In genomic region chr3:170357176-170357919, GRCh38 we compare ENCODE assay signal across 8 cellular contexts. TPM values are rescaled to one million over a fixed set of nuclear protein-coding genes. Genes with fewer than 3 reads are reported as not detected.
DNase-seq lines count a peak whose midpoint lies in the region; ATAC-seq and TF ChIP-seq lines count a peak whose summit lies in the region.

A gene with protein sequence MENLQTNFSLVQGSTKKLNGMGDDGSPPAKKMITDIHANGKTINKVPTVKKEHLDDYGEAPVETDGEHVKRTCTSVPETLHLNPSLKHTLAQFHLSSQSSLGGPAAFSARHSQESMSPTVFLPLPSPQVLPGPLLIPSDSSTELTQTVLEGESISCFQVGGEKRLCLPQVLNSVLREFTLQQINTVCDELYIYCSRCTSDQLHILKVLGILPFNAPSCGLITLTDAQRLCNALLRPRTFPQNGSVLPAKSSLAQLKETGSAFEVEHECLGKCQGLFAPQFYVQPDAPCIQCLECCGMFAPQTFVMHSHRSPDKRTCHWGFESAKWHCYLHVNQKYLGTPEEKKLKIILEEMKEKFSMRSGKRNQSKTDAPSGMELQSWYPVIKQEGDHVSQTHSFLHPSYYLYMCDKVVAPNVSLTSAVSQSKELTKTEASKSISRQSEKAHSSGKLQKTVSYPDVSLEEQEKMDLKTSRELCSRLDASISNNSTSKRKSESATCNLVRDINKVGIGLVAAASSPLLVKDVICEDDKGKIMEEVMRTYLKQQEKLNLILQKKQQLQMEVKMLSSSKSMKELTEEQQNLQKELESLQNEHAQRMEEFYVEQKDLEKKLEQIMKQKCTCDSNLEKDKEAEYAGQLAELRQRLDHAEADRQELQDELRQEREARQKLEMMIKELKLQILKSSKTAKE (plus strand): TSS chr3:170357715. CDS start chr3:170360332, 2,617 bp downstream.

- peak; percentile 61 for ATAC-seq in GM18505 (IDR thresholded peaks at IDR 0.05; ENCODE audit: unreplicated experiment)
- peak; percentile 59 for ATAC-seq in HG02970 (IDR thresholded peaks at IDR 0.05; ENCODE audit: low FRiP score, unreplicated experiment)

- TF ChIP-seq POLR2A in GM18505 (IDR thresholded peaks at IDR 0.05; ENCODE audit: borderline replicate concordance, extremely low read depth, insufficient read depth, insufficient read length) (peak; percentile 61), uterus (IDR thresholded peaks at IDR 0.05) (peak; percentile 68 to 89)

- H3K4me3 ChIP-seq in right atrium auricular region: peak within 1 kb of the TSS; percentile 92 to 99
- peak within 1 kb of the TSS; percentile 78 to 93 for H3K4me3 ChIP-seq in uterus

- H3K36me3 ChIP-seq in right atrium auricular region (peaks cover 7% of the 10 kb centered on the region), uterus (no peaks in the 10 kb centered on the region)

- TF ChIP-seq CTCF in right atrium auricular region (IDR thresholded peaks at IDR 0.05) (no peak), uterus (IDR thresholded peaks at IDR 0.05) (peak in 2 of 4 experiments; percentile 18 to 36)

- intact Hi-C loops in T-helper 2 cell treated with Interferon-gamma antibody and Interleukin-4, amounts not matched to agents 100 ng/mL and 5 ng/mL, for 36 hours (cut with micrococcal nuclease): loop anchor here (1.0 to 10.0 kb wide), 12 partner anchors 80 to 1749 kb away; partner anchors contain the start of genes EIF5A2, LRRC34, LRRIQ4 and MYNN
- intact Hi-C loops in uterus (cut with DNase I; ENCODE audit: low total_unique reads): loop anchor here (5.0 kb wide), 1 partner anchor 60 kb away; the partner anchor contains the start of gene CLDN11

- H3K27me3 ChIP-seq in right atrium auricular region (no peaks in the 10 kb centered on the region), uterus (no peaks in the 10 kb centered on the region)

- H3K9me3 ChIP-seq in right atrium auricular region (no peaks in the 10 kb centered on the region), uterus (no peaks in the 10 kb centered on the region)

- H3K27ac ChIP-seq in right atrium auricular region (peak within 1 kb of the TSS; percentile 99 to 100), uterus (peak within 1 kb of the TSS; percentile 95 to 98)

- DNase-seq in NCI-H187 treated with DMSO at 0.1 percent for 48 hours (lab: John Stamatoyannopoulos, UW) (peak; percentile 39), anterior cingulate cortex (lab: John Stamatoyannopoulos, UW) (peak; percentile 43 to 99 (median 90)), right atrium auricular region (ENCODE audit: low spot score) (peak; percentile 98), putamen (ENCODE audit: low spot score) (peak; percentile 96), uterus (peak; percentile 96 to 98)

- H3K4me1 ChIP-seq in right atrium auricular region (peaks cover 0 to 40% of the 10 kb centered on the region in 2 donors), uterus (peaks cover 3 to 4% of the 10 kb centered on the region in 2 donors)

RNA-seq across cellular contexts. Expression of the gene that starts here (rescaled TPM):
- total RNA-seq in T-helper 2 cell treated with Interferon-gamma antibody and Interleukin-4, amounts not matched to agents 100 ng/mL and 5 ng/mL, for 36 hours: 16.4 and 17.7 TPM in 2 replicates
- total RNA-seq in right atrium auricular region (10 to 100 TPM; 20.4 to 32.9 TPM), uterus (100 to 1,000 TPM in 1 of 4 donors, 10 to 100 TPM in 3; 34.3 to 143 (median 51.2) TPM)

Comparison
In these comparisons a context has a peak if more than half of its experiments do, and no peak if none do; other contexts are left out.
1. Peak in every context shown above with its lines: DNase-seq, ATAC-seq, H3K4me3 ChIP-seq and H3K27ac ChIP-seq.
2. DNase-seq: peak in every context shown above with its lines; median percentile 98 in right atrium auricular region; 97 in uterus; 96 in putamen; 90 in anterior cingulate cortex; 39 in NCI-H187 treated with DMSO at 0.1 percent for 48 hours.